ENCODE assay signal across 1 cellular context in the genomic region with DNA sequence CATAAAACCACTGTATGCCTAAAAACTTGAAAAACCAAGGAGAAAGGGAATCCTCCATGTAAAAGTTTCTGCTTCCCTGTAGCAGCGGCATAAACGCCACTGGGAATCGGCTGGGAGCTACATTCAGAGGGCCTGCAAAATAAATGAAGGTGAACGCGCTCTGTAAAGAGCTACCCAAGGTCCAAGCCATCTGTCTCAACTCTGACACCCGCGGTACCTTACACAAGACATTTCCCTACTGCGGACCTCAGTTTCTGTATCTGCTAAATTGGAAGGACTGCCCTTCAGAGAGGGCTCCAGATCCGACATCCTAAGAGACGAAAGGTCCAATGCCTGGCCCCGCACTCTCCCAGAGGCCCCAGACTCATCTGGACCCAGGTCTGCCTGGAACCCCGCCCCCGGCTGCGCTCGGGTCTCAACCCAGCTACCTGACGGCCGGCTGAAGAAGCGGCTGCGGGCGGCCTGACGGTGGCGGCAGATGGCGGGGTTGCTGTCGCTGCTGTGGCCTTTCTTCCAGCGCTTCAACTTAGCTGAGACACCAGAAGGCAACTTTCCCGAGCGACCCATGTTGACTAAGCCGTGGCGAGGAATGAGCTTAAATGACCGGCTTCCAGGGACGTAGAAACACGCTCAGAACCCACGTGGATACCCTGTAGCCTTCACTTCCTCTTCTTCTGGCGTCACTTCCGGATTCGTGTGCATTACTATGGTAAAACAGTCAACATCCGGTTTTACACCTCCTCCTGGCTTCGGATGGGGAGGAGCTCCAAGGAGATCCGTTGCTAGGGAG.
TF ChIP-seq lines count a peak whose summit lies in the region.

TSS of gene RRP12 (minus strand) at position 676 of the 790 bp plus-strand sequence. CDS start at position 567, 109 bp downstream.

TF ChIP-seq in endothelial cell of umbilical vein, 7 proteins besides CTCF, POLR2A, EP300 and RAD21 (continued from another document):
- TF ChIP-seq JUN (IDR thresholded peaks at IDR 0.05; ENCODE audit: borderline replicate concordance, insufficient read depth, insufficient read length, low read depth) (peak; percentile 27), FOS (IDR thresholded peaks at IDR 0.05; ENCODE audit: borderline replicate concordance, insufficient read depth, low read length) (no peak), GATA2 (IDR thresholded peaks at IDR 0.05; ENCODE audit: insufficient read depth, insufficient read length, low read depth, low read length) (no peak)
- TF ChIP-seq, protein P1, sequence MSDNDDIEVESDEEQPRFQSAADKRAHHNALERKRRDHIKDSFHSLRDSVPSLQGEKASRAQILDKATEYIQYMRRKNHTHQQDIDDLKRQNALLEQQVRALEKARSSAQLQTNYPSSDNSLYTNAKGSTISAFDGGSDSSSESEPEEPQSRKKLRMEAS (IDR thresholded peaks at IDR 0.05; ENCODE audit: insufficient read depth, insufficient read length), result peak; percentile 98
